In the genomic region with DNA sequence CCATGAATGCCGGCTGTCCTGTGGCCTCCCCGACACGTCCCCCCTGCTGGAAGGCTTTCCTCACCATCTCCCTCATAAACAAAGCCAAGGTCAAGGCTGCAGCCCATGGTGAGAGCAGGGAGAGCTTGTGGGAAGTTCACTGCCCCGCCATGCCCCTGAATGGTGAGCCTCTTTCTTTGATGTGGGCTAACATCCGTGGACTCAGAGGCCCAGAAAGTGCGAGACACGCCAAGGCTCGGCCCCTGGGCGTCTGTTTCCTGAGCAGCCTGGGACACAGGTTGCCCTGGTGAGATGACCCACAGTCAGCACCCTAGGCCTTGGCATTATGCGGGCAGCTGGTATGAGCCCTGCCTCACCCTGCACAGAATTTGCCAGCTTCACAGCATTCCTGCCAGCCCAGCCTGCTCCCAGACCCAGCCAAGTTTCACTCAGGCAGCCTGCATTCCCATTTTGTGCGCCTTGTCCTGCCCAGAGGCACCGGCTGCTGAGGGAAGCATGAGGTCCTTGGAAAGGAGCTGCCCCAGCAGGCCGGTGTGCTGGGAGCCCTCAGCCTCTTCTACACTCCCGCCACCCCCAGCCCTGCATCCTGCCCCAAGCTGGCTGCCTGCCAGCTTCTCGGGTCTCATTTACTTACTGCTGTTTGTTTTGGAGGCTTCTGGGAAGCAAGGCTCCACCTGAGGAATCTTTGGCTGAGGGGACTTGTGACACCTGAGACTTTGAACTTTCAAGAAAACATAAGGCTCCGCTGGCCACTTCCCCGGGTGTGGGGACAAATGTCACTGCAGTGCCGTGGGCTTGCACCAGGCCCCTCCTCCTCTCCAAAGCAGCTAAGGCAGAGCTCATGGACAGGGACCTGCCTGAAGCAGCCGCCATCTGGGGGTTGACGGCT, we compare ENCODE assay signal across 1 cellular context.
TF ChIP-seq lines count a peak whose summit lies in the region.

No MANE protein-coding gene starts in this region.

TF ChIP-seq in HepG2, 621 proteins besides CTCF, POLR2A, EP300 and RAD21 (continued from another document):
- peak; percentile 53; the same call in 1 of the 2 replicates for TF ChIP-seq ARID4A (CRISPR knock-in tag; IDR thresholded peaks at IDR 0.05; ENCODE audit: borderline replicate concordance)
- TF ChIP-seq, protein P1, sequence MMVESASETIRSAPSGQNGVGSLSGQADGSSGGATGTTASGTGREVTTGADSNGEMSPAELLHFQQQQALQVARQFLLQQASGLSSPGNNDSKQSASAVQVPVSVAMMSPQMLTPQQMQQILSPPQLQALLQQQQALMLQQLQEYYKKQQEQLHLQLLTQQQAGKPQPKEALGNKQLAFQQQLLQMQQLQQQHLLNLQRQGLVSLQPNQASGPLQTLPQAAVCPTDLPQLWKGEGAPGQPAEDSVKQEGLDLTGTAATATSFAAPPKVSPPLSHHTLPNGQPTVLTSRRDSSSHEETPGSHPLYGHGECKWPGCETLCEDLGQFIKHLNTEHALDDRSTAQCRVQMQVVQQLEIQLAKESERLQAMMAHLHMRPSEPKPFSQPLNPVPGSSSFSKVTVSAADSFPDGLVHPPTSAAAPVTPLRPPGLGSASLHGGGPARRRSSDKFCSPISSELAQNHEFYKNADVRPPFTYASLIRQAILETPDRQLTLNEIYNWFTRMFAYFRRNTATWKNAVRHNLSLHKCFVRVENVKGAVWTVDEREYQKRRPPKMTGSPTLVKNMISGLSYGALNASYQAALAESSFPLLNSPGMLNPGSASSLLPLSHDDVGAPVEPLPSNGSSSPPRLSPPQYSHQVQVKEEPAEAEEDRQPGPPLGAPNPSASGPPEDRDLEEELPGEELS (CRISPR knock-in tag; IDR thresholded peaks at IDR 0.05) = peak; percentile 89
- TF ChIP-seq ZNF816 (CRISPR knock-in tag; IDR thresholded peaks at IDR 0.05; ENCODE audit: borderline replicate concordance) = peak; percentile 86
TF ChIP-seq in HepG2: peak in this region for 271.
